Comparison of ENCODE assay signal across 23 cellular contexts in genomic region chr1:205306929-205307566, GRCh38. TPM values are rescaled to one million over a fixed set of nuclear protein-coding genes. Genes with fewer than 3 reads are reported as not detected.
DNase-seq lines count a peak whose midpoint lies in the region; TF ChIP-seq lines count a peak whose summit lies in the region.
"Had no signal": no experiment of that assay in that cellular context is flagged by ENCODE, and none has a peak within 500 bp of the region (broad histone marks: within the 10 kb centered on the region; RNA-seq: fewer than 3 reads in every experiment).

No MANE protein-coding gene starts in this region.

- H2BK5ac ChIP-seq in trophoblast cell (ENCODE audit: low read depth, low read length, poor library complexity), result no peak overlapping the region

- no peak overlapping the region for H2BK120ac ChIP-seq in trophoblast cell (ENCODE audit: insufficient read depth, low read length, poor library complexity)

- BruUV-seq in Caco-2 (replicated peaks; lab: Mats Ljungman, UMichigan), result no TSS peak

- H2AFZ ChIP-seq in hepatocyte (no peak overlapping the region), trophoblast cell (ENCODE audit: insufficient read depth, low read length, poor library complexity) (no peak overlapping the region)

- H3K9me2 ChIP-seq in hepatocyte (replicated peaks; ENCODE audit: insufficient read depth), result no peaks in the 10 kb centered on the region

- intact Hi-C loops in Caco-2 (cut with micrococcal nuclease; ENCODE audit: unreplicated experiment), result no loop called here

- H2BK12ac ChIP-seq in trophoblast cell (ENCODE audit: low read length), result no peak overlapping the region

- H3K4me2 ChIP-seq in hepatocyte (no peak overlapping the region), trophoblast cell (ENCODE audit: low read length) (no peak overlapping the region)

- POLR2A ChIA-PET in Caco-2 (lab: Charles Lee), result no interaction called here
- POLR2A ChIA-PET in RWPE1 (lab: Yijun Ruan, JAX; ENCODE audit: low non-redundant PET), result no interaction called here

- H3K36me3 ChIP-seq in Caco-2 (ENCODE audit: control insufficient read depth, insufficient read depth, low read length) (peaks cover 13% of the 10 kb centered on the region), hepatocyte (replicated peaks; ENCODE audit: insufficient read depth, low read depth) (no peaks in the 10 kb centered on the region), trophoblast cell (ENCODE audit: control insufficient read depth in 1 of 2, insufficient read depth in 2 of 2, low read length in 2 of 2) (peaks cover 79 to 94% of the 10 kb centered on the region in 2 experiments)

- H3K4me1 ChIP-seq in Caco-2 (peaks cover 43% of the 10 kb centered on the region), hepatocyte (ENCODE audit: insufficient read depth) (peaks cover 24% of the 10 kb centered on the region), trophoblast cell (ENCODE audit: control insufficient read depth in 1 of 2, insufficient read depth in 2 of 2, low read length in 2 of 2) (peaks cover 3 to 9% of the 10 kb centered on the region in 2 experiments)

- H3K79me1 ChIP-seq in trophoblast cell (ENCODE audit: low read length), result peaks cover 5% of the 10 kb centered on the region

- no peak overlapping the region for H4K12ac ChIP-seq in trophoblast cell (ENCODE audit: low read depth, low read length)

- CTCF ChIA-PET in Caco-2 (lab: Charles Lee), result interaction anchor here (1.2 kb wide), 1 partner anchor 34 kb away, joined by 3 read pairs; no protein-coding TSS in a partner anchor
- CTCF ChIA-PET in RWPE1 (lab: Yijun Ruan, JAX), result interaction anchor here (1.1 to 1.4 kb wide), 2 partner anchors 34 to 245 kb away, joined by 3 to 5 read pairs; no protein-coding TSS in a partner anchor

- H4K91ac ChIP-seq in trophoblast cell (ENCODE audit: low read depth, low read length), result no peak overlapping the region

- no peak overlapping the region for H3K4ac ChIP-seq in trophoblast cell (ENCODE audit: low read depth, low read length)

- peak overlapping the region; percentile 5 for H3K9ac ChIP-seq in trophoblast cell (ENCODE audit: low read length)

- 65% methylated on average over 7 of the region's 7 CpGs for WGBS in hepatocyte (ENCODE audit: low lambda C conversion rate, missing lambda C conversion rate)
- WGBS in trophoblast cell (ENCODE audit: extremely low coverage, insufficient coverage, insufficient read length), result no CpG with 5 or more reads among the region's 7 CpGs

- H3K4me1 Mint-ChIP-seq in Caco-2 (ENCODE audit: low read depth, unreplicated experiment), result peaks cover 40% of the 10 kb centered on the region

- TF ChIP-seq CTCF in Caco-2 (IDR thresholded peaks at IDR 0.05; ENCODE audit: insufficient read depth in 1 of 2, low read depth in 1 of 2, low read length in 1 of 2, severe bottlenecking in 1 of 2, unreplicated experiment in 1 of 2), result no peak
- TF ChIP-seq CTCF in RWPE1 (conservative IDR thresholded peaks at IDR 0.05; ENCODE audit: low read depth), result no peak
- TF ChIP-seq CTCF in hepatocyte (IDR thresholded peaks at IDR 0.05; ENCODE audit: poor library complexity), result no peak

- no peak overlapping the region for H3K23ac ChIP-seq in trophoblast cell (ENCODE audit: low read length)

- no peaks in the 10 kb centered on the region for H3K9me3 Mint-ChIP-seq in Caco-2 (ENCODE audit: unreplicated experiment)
- H3K9me3 Mint-ChIP-seq: H9; naive B cell; stimulated activated effector memory CD8-positive, alpha-beta T cell treated with anti-CD3 and anti-CD28 coated beads, Interleukin-12 subunit alpha, Interleukin-12 subunit beta, amount 100 ng/mL, for 72 hours had no signal

- H4K8ac ChIP-seq in trophoblast cell (ENCODE audit: low read depth, low read length), result no peak overlapping the region

- H3K79me2 ChIP-seq in hepatocyte (peaks cover 30% of the 10 kb centered on the region), trophoblast cell (ENCODE audit: control insufficient read depth, insufficient read depth, low read length, poor library complexity) (peaks cover 4% of the 10 kb centered on the region)

- H3K27me3 Mint-ChIP-seq in Caco-2 (ENCODE audit: insufficient read depth, unreplicated experiment), result no peaks in the 10 kb centered on the region
- H3K27me3 Mint-ChIP-seq: naive B cell had no signal

- H4K20me1 ChIP-seq in hepatocyte (ENCODE audit: insufficient read depth, poor library complexity, severe bottlenecking), result no peaks in the 10 kb centered on the region

- H3K4me3 ChIP-seq in Caco-2 (ENCODE audit: low read depth, low read length) (no peak overlapping the region), hepatocyte (no peak overlapping the region), trophoblast cell (ENCODE audit: low read depth, low read length) (no peak overlapping the region)
- H3K4me3 ChIP-seq: adrenal gland, testis had no signal

- peaks cover 99% of the 10 kb centered on the region for H3K36me3 Mint-ChIP-seq in Caco-2 (ENCODE audit: insufficient read depth, unreplicated experiment)

- H3K18ac ChIP-seq in trophoblast cell (ENCODE audit: low read length), result no peak overlapping the region

- no peak overlapping the region for H3K14ac ChIP-seq in trophoblast cell (ENCODE audit: low read length)

- DNase-seq in Caco-2 (peak; percentile 49 to 77), RWPE1 (ENCODE audit: low spot score) (no peak), hepatocyte (ENCODE audit: low spot score) (peak; percentile 63), trophoblast cell (peak in 1 of 2 donors; percentile 36), cerebellum (ENCODE audit: low spot score) (no peak), AG08396 (ENCODE audit: low spot score) (no peak), substantia nigra (lab: John Stamatoyannopoulos, UW) (no peak)
- DNase-seq: activated CD8-positive, alpha-beta memory T cell treated with anti-CD3 and anti-CD28 coated beads, Interleukin-2, amount 50 U/mL, for 4 hours; activated gamma-delta T cell; adrenal gland; COR-L47; dermis blood vessel endothelial cell; DND-41; H9; mammary epithelial cell; naive B cell; NCI-H1417; NCI-H524 treated with DMSO at 0.1 percent for 48 hours; T-helper 1 cell; testis had no signal

- peak overlapping the region; percentile 59 for H3K27ac Mint-ChIP-seq in Caco-2 (ENCODE audit: unreplicated experiment)
- H3K27ac Mint-ChIP-seq: stimulated activated effector memory CD8-positive, alpha-beta T cell treated with anti-CD3 and anti-CD28 coated beads, Interleukin-12 subunit alpha, Interleukin-12 subunit beta, amount 100 ng/mL, for 72 hours had no signal

- no peaks in the 10 kb centered on the region for H3K27me3 ChIP-seq in Caco-2 (replicated peaks; ENCODE audit: control insufficient read depth, insufficient read depth, low read length)
- no peaks in the 10 kb centered on the region for H3K27me3 ChIP-seq in hepatocyte
- H3K27me3 ChIP-seq in trophoblast cell (ENCODE audit: insufficient read depth, low read length), result no peaks in the 10 kb centered on the region
- H3K27me3 ChIP-seq: adrenal gland, testis had no signal

- H3K9me3 ChIP-seq in Caco-2 (no peaks in the 10 kb centered on the region), hepatocyte (ENCODE audit: low read depth) (no peaks in the 10 kb centered on the region), trophoblast cell (ENCODE audit: insufficient read depth, low read depth, low read length) (no peaks in the 10 kb centered on the region)
- H3K9me3 ChIP-seq: adrenal gland, testis had no signal

- H3K27ac ChIP-seq in RWPE1, result peak overlapping the region; percentile 85
- peak overlapping the region; percentile 71 for H3K27ac ChIP-seq in hepatocyte
- H3K27ac ChIP-seq in trophoblast cell (ENCODE audit: low read depth, low read length), result no peak overlapping the region
- no peak overlapping the region for H3K27ac ChIP-seq in substantia nigra (ENCODE audit: low read depth, low read length, poor library complexity, severe bottlenecking)
- H3K27ac ChIP-seq: adrenal gland, testis had no signal

- H3K4me3 Mint-ChIP-seq in Caco-2 (ENCODE audit: unreplicated experiment), result peak overlapping the region; percentile 22
- H3K4me3 Mint-ChIP-seq: H9; stimulated activated effector memory CD8-positive, alpha-beta T cell treated with anti-CD3 and anti-CD28 coated beads, Interleukin-12 subunit alpha, Interleukin-12 subunit beta, amount 100 ng/mL, for 72 hours had no signal

- no peak overlapping the region for H2AK5ac ChIP-seq in trophoblast cell (ENCODE audit: low read length)

RNA-seq across cellular contexts. Expression of gene NUAK2, which starts 14.5 kb away (rescaled TPM):
- total RNA-seq in Caco-2 (2022), result 25.7 and 27.0 TPM in 2 replicates
- total RNA-seq in hepatocyte, result 12.6 and 13.4 TPM in 2 replicates
- 20.7 and 22.5 TPM in 2 replicates for polyA plus RNA-seq in hepatocyte
- 20.4 and 22.1 TPM in 2 replicates for polyA plus RNA-seq in trophoblast cell (2013)
- total RNA-seq in cerebellum, result 1.3 TPM

RNA-seq across cellular contexts. Expression of gene KLHDC8A, which starts 49.7 kb away (rescaled TPM):
- total RNA-seq in Caco-2 (2022), result not detected in 2 replicates
- 0.28 and 0.40 TPM in 2 replicates for total RNA-seq in hepatocyte
- 1.6 and 1.7 TPM in 2 replicates for polyA plus RNA-seq in hepatocyte
- polyA plus RNA-seq in trophoblast cell (2013), result 3.6 TPM in 2 replicates
- 28.9 TPM for total RNA-seq in cerebellum
- total RNA-seq: bronchial epithelial cell, dermis blood vessel endothelial cell, fibroblast of villous mesenchyme, mammary epithelial cell had no signal
- polyA plus RNA-seq: mammary epithelial cell had no signal

Comparison
In these comparisons a context has a peak if more than half of its experiments do, and no peak if none do; other contexts are left out.
1. DNase-seq: peak in Caco-2 (2 of 2) and hepatocyte (single experiment); none in RWPE1 (single experiment), cerebellum (single experiment), AG08396 (single experiment) and substantia nigra (0 of 49).
2. H3K27ac ChIP-seq: peak in RWPE1 (single experiment) and hepatocyte (single experiment); none in trophoblast cell (single experiment) and substantia nigra (single experiment).
3. RNA of gene KLHDC8A, which starts 49.7 kb away (total RNA-seq): 28.9 TPM in cerebellum (single experiment); 0.28 to 0.40 TPM in hepatocyte and not detected in Caco-2; every median in the first group is over 10 times any median in the second.